8 cellular contexts compared by ENCODE assay signal in the genomic region with DNA sequence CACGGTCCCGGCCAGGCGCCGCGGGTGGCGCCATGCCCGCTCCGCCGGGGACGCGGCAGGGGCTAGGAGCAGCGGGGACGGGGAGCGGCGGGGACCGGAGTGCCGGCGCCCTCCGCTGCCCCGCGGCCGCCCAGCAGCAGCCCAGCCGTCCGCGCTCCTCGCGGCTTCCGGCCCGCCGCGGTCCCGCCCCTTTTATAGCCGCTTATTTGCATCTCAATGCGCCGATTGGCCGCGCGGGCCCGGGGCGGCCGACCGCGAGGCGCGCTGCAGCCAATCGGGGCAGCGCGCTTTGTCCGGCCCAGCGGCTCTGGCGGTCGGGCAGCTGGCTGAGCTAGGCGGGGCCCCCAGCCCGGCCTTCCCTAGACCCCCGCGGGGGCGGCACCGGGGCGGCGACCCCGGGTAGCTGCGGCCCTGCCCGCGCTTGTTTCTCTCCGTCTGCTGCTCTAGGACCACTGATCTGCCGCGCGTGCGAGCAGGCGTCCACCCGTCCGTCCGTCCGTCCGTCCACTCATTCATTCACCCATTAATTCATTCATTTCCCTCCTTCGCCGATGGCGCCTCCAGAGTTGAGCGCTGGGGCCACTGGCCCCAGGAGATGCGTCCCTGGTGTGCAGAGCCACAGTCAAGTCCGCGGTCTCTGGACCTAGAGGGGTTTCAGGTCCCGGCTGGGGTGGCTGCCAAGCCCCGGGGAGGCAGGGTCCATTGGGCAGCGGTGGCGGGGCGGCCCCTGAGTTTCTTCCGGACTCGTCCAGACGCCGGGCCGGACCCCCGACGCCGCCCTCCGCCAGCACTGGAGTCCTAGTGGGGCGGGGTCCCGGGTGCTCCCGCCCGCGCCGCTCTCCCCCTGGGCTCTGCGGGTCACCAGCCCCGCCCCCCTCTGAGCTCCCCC. TPM values are rescaled to one million over a fixed set of nuclear protein-coding genes. Genes with fewer than 3 reads are reported as not detected.
A peak's percentile ranks its signal among the peaks of the same experiment; 100 is the strongest.
DNase-seq lines count a peak whose midpoint lies in the region; ATAC-seq and TF ChIP-seq lines count a peak whose summit lies in the region.

A gene with protein sequence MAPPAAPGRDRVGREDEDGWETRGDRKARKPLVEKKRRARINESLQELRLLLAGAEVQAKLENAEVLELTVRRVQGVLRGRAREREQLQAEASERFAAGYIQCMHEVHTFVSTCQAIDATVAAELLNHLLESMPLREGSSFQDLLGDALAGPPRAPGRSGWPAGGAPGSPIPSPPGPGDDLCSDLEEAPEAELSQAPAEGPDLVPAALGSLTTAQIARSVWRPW (minus strand): TSS at position 167 of the 889 bp plus-strand sequence. CDS start 133 bp downstream, at position 34.

- CTCF ChIA-PET in AG04450 (lab: Charles Lee), result no interaction called here

- POLR2A ChIA-PET in AG04450 (lab: Yijun Ruan, JAX), result interaction anchor here (0.7 to 1.0 kb wide), 2 partner anchors 27 to 70 kb away, joined by 4 read pairs; no protein-coding TSS in a partner anchor

- H3K27ac ChIP-seq in AG04450 (ENCODE audit: low read depth, low read length), result no peak within 1 kb of the TSS

- ATAC-seq in GM18907 (IDR thresholded peaks at IDR 0.05; ENCODE audit: unreplicated experiment), result peak; percentile 82
- ATAC-seq in HG03108 (IDR thresholded peaks at IDR 0.05; ENCODE audit: unreplicated experiment), result peak; percentile 85

- TF ChIP-seq CTCF in AG04450 (IDR thresholded peaks at IDR 0.05; ENCODE audit: low read depth, low read length) (no peak), WI38 (IDR thresholded peaks at IDR 0.05; ENCODE audit: low read depth, low read length) (no peak), kidney epithelial cell (IDR thresholded peaks at IDR 0.05; ENCODE audit: insufficient read depth, low read length, poor library complexity, severe bottlenecking) (no peak)

- peaks cover 6% of the 10 kb centered on the region; the same call in 1 of the 2 replicates for H3K9me3 ChIP-seq in AG04450 (ENCODE audit: control insufficient read depth, insufficient read depth, low read length)

- H3K4me3 ChIP-seq in AG04450 (ENCODE audit: low read depth, low read length) (peak within 1 kb of the TSS; percentile 64), WI38 (ENCODE audit: low read depth, low read length) (peak within 1 kb of the TSS; percentile 64), kidney epithelial cell (ENCODE audit: low read depth, low read length) (peak within 1 kb of the TSS; percentile 63)

- DNase-seq in AG04450 (ENCODE audit: low read depth, low spot score) (peak; percentile 39), NCI-H2196 (lab: John Stamatoyannopoulos, UW; ENCODE audit: unreplicated experiment) (peak; percentile 96), kidney epithelial cell (ENCODE audit: low read depth) (no peak)
- peak; percentile 72 for DNase-seq in central memory CD4-positive, alpha-beta T cell
- DNase-seq in stimulated activated CD4-positive, alpha-beta T cell treated with anti-CD3 and anti-CD28 coated beads, Interleukin-15, amount 100 ng/mL, for 1 hour (ENCODE audit: low read depth in 1 of 2, low spot score in 1 of 2), result peak; percentile 50 to 60

- peaks cover 29% of the 10 kb centered on the region for H3K27me3 ChIP-seq in AG04450 (ENCODE audit: control insufficient read depth, insufficient read depth, low read length)
- H3K27me3 ChIP-seq in kidney epithelial cell (ENCODE audit: control insufficient read depth, insufficient read depth, low read length), result peaks cover 12% of the 10 kb centered on the region

- H3K36me3 ChIP-seq in kidney epithelial cell (ENCODE audit: control insufficient read depth, insufficient read depth, low read length), result no peaks in the 10 kb centered on the region

RNA-seq across cellular contexts. Expression of the gene that starts here (rescaled TPM):
- polyA plus RNA-seq in AG04450 (2011; rRNA removed), result 2.9 and 3.9 TPM in 2 replicates
- 0.26 and 1.1 TPM in 2 replicates for polyA minus RNA-seq in AG04450 (2011; rRNA and poly(A)+ RNA removed)
- total RNA-seq in kidney epithelial cell, result 49.7 and 50.1 TPM in 2 replicates
